16 cellular contexts compared by ENCODE assay signal in the genomic region with DNA sequence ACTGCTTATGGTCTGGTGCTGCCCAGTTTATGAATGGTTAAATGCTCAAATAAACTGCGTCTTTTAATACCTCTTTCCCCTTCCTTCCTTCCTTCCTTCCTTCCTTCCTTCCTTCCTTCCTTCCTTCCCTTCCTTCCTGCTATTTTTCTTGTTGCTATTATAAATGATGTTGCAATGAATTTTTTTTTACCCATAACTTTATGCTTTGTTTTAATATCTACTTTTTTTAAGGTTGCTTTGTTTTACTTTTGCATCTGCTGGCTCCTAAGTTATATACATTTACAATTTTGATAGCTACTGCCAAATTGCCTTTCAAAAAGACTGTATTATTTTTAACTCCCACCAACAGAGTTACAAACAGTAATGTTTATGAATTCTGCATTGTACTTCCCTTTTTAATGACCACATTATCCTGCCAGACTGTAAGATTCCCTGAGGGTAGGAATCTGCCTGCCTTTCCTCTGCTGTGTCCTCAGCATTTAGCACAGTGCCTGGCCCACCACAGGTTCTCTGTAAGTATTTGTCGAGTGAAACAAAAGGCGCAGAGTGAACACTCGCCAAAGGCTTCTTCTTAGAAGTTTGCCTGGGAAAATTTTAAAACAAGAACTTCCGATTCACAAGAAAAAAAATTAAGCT. TPM values are rescaled to one million over a fixed set of nuclear protein-coding genes. Genes with fewer than 3 reads are reported as not detected.
A peak's percentile ranks its signal among the peaks of the same experiment; 100 is the strongest.
DNase-seq lines count a peak whose midpoint lies in the region; ATAC-seq, FAIRE-seq and TF ChIP-seq lines count a peak whose summit lies in the region.
"Had no signal": no experiment of that assay in that cellular context is flagged by ENCODE, and none has a peak within 500 bp of the region (broad histone marks: within the 10 kb centered on the region; RNA-seq: fewer than 3 reads in every experiment).

No MANE protein-coding gene starts in this region.

- H3K4me3 ChIP-seq in NB4 (ENCODE audit: low read depth, low read length) (no peak overlapping the region), H1 (ENCODE audit: extremely low read depth in 1 of 4, insufficient read depth in 2 of 4, low read depth in 3 of 4, low read length in 4 of 4) (no peak overlapping the region)
- H3K4me3 ChIP-seq: PC-9 had no signal

- no peak overlapping the region for H3K27ac ChIP-seq in H1 (ENCODE audit: low read depth, low read length)
- H3K27ac ChIP-seq: PC-9 had no signal

- WGBS in H1 (ENCODE audit: extremely low coverage in 1 of 2, insufficient coverage in 1 of 2, insufficient read length in 1 of 2, insufficient replicate concordance in 2 of 2, low coverage in 1 of 2, low lambda C conversion rate in 2 of 2, missing lambda C conversion rate in 1 of 2), 2 experiments: 76% methylated on average over 5 of the region's 5 CpGs; no CpG with 5 or more reads in 1 of the 2 experiments

- TF ChIP-seq RAD21 in H1 (IDR thresholded peaks at IDR 0.05 in 1 of 2, conservative IDR thresholded peaks at IDR 0.05 in 1 of 2; ENCODE audit: low read depth in 2 of 2, low read length in 2 of 2): no peak

- DNase-seq in SKM-1 treated with dmso at 0.1 percent for 144 hours (lab: John Stamatoyannopoulos, UW; ENCODE audit: unreplicated experiment): peak; percentile 17
- no peak for DNase-seq in SKM-1 (lab: John Stamatoyannopoulos, UW; ENCODE audit: unreplicated experiment)
- DNase-seq in NB4 (ENCODE audit: low read depth): peak; percentile 4
- peak in 1 of 2 experiments; percentile 37 for DNase-seq in H1 (ENCODE audit: low read depth in 1 of 2, low spot score in 2 of 2)
- DNase-seq in putamen (ENCODE audit: low spot score): no peak
- no peak for DNase-seq in NCI-H2196 treated with DMSO at 0.1 percent for 48 hours (lab: John Stamatoyannopoulos, UW; ENCODE audit: unreplicated experiment)
- DNase-seq in left colon: no peak
- DNase-seq: GDM1, H7, NCI-H1105, NCI-H1694 treated with DMSO at 0.1 percent for 48 hours, NCI-H748 treated with DMSO at 0.1 percent for 48 hours, PC-9 had no signal

- no peak overlapping the region for H3K9ac ChIP-seq in H1 (replicated peaks in 1 of 4; ENCODE audit: extremely low read depth in 1 of 4, low read depth in 3 of 4, low read length in 3 of 4)

- no peak for TF ChIP-seq CTCF in NB4 (IDR thresholded peaks at IDR 0.05; ENCODE audit: low read depth, low read length)
- no peak for TF ChIP-seq CTCF in H1 (IDR thresholded peaks at IDR 0.05; ENCODE audit: control extremely low read depth in 1 of 3, insufficient read depth in 1 of 3, low read depth in 1 of 3, low read length in 3 of 3)

- H3K4ac ChIP-seq in H1 (replicated peaks; ENCODE audit: insufficient read length, low read depth, low read length): no peak overlapping the region

- H2BK20ac ChIP-seq in H1 (ENCODE audit: low read length): no peak overlapping the region

- 0 out of 2 replicates have a peak overlapping the region, but pooled peaks have one; percentile 3 for H2AFZ ChIP-seq in H1 (ENCODE audit: low read length)
- H2AFZ ChIP-seq: PC-9 had no signal

- no peak overlapping the region; the same call in 1 of the 2 replicates for H2BK12ac ChIP-seq in H1 (ENCODE audit: low read depth, low read length)

- H3K14ac ChIP-seq in H1 (ENCODE audit: insufficient read length): no peak overlapping the region

- CTCF ChIA-PET in H1 (lab: Charles Lee; ENCODE audit: partially characterized antibody): interaction anchor here (0.6 to 1.3 kb wide), 7 partner anchors 22 to 359 kb away, joined by 3 to 5 read pairs (median 4); no protein-coding TSS in a partner anchor

- TF ChIP-seq EP300 in H1 (IDR thresholded peaks at IDR 0.05; ENCODE audit: borderline replicate concordance in 1 of 2, low read depth in 2 of 2, low read length in 2 of 2): no peak

- TF ChIP-seq POLR2A in NB4 (IDR thresholded peaks at IDR 0.05; ENCODE audit: extremely low read depth, insufficient read length) (no peak), H1 (IDR thresholded peaks at IDR 0.05; ENCODE audit: control extremely low read depth in 1 of 2, low read depth in 2 of 2, low read length in 2 of 2) (no peak)

- H3K4me1 ChIP-seq in H1 (replicated peaks in 1 of 4; ENCODE audit: control insufficient read depth in 3 of 4, insufficient read depth in 4 of 4, low read length in 3 of 4): peaks cover 0 to 35% (median 12%) of the 10 kb centered on the region in 4 experiments; a peak in 5 of 7 replicates

- H2BK15ac ChIP-seq in H1 (ENCODE audit: low read length): no peak overlapping the region

- H3K9me3 ChIP-seq in H1 (ENCODE audit: insufficient read depth in 2 of 2, low read depth in 1 of 2, low read length in 1 of 2): no peaks in the 10 kb centered on the region

- no peak overlapping the region for H2AK5ac ChIP-seq in H1 (ENCODE audit: low read depth, low read length)

- no peak overlapping the region for H3K56ac ChIP-seq in H1 (replicated peaks; ENCODE audit: insufficient read length, low read depth, low read length)

- H3K36me3 ChIP-seq in H1 (ENCODE audit: control insufficient read depth in 2 of 4, insufficient read depth in 4 of 4, low read length in 3 of 4): no peaks in the 10 kb centered on the region

- POLR2A ChIA-PET in H1 (lab: Charles Lee; ENCODE audit: partially characterized antibody): interaction anchor here (0.6 kb wide), 1 partner anchor 30 kb away, joined by 3 read pairs; no protein-coding TSS in a partner anchor

- H2BK5ac ChIP-seq in H1 (ENCODE audit: low read depth, low read length): no peak overlapping the region

- peak; percentile 50 for FAIRE-seq in H1 (lab: Jason Lieb, UNC)

- H3K79me1 ChIP-seq in H1 (ENCODE audit: low read depth, low read length): no peaks in the 10 kb centered on the region

- H3K27me3 ChIP-seq in H1 (replicated peaks in 1 of 4; ENCODE audit: control insufficient read depth in 3 of 4, extremely low read depth in 1 of 4, insufficient read depth in 3 of 4, low read length in 3 of 4): no peaks in the 10 kb centered on the region

- H3K23me2 ChIP-seq in H1 (ENCODE audit: low read depth, low read length): no peaks in the 10 kb centered on the region

- peak overlapping the region; percentile 46 for H4K91ac ChIP-seq in H1 (replicated peaks; ENCODE audit: insufficient read length, low read length)

- H4K8ac ChIP-seq in H1 (ENCODE audit: extremely low read depth, insufficient read depth, low read length): no peak overlapping the region

- H3K4me2 ChIP-seq in H1 (ENCODE audit: insufficient read depth in 1 of 2, low read depth in 2 of 2, low read length in 2 of 2): no peak overlapping the region
- H3K4me2 ChIP-seq: PC-9 had no signal

- ATAC-seq in left colon (no peak), GM19328 (IDR thresholded peaks at IDR 0.05; ENCODE audit: unreplicated experiment) (no peak)

- no peaks in the 10 kb centered on the region for H4K20me1 ChIP-seq in H1 (replicated peaks in 1 of 2; ENCODE audit: control insufficient read depth in 1 of 2, insufficient read depth in 2 of 2, low read length in 2 of 2)

- H3K18ac ChIP-seq in H1 (ENCODE audit: extremely low read depth, low read length): no peak overlapping the region

- H3K23ac ChIP-seq in H1 (ENCODE audit: insufficient read length): no peak overlapping the region

- no peak overlapping the region for H2BK120ac ChIP-seq in H1 (replicated peaks; ENCODE audit: low read depth, low read length)

- no peak overlapping the region for H4K5ac ChIP-seq in H1 (ENCODE audit: insufficient read length, low read depth, low read length)

- intact Hi-C loops in left colon (cut with DNase I, micrococcal nuclease): no loop called here

- no peaks in the 10 kb centered on the region for H3K79me2 ChIP-seq in H1 (ENCODE audit: control insufficient read depth in 1 of 2, insufficient read depth in 2 of 2, low read length in 2 of 2)

TF ChIP-seq in H1, 55 proteins besides CTCF, POLR2A, EP300 and RAD21 (continues in another document):
- TF ChIP-seq KDM1A (IDR thresholded peaks at IDR 0.05; ENCODE audit: borderline replicate concordance, low read length) (no peak), ZNF274 (IDR thresholded peaks at IDR 0.05; ENCODE audit: borderline replicate concordance, extremely low read depth, low read length) (no peak), TAF7 (optimal IDR thresholded peaks at IDR 0.05; ENCODE audit: borderline replicate concordance, low read depth, low read length) (no peak), TBP (IDR thresholded peaks at IDR 0.05; ENCODE audit: low read depth, low read length) (no peak), RBBP5 (IDR thresholded peaks at IDR 0.05; ENCODE audit: borderline replicate concordance, low read depth, low read length) (no peak), GABPA (IDR thresholded peaks at IDR 0.05; ENCODE audit: borderline replicate concordance, insufficient read depth, low read length) (no peak), KDM4A (IDR thresholded peaks at IDR 0.05; ENCODE audit: low read depth, low read length, severe bottlenecking) (no peak), SIX5 (IDR thresholded peaks at IDR 0.05; ENCODE audit: low read depth, low read length) (no peak), KDM5A (IDR thresholded peaks at IDR 0.05; ENCODE audit: low read length) (no peak), SAP30 (IDR thresholded peaks at IDR 0.05; ENCODE audit: insufficient read depth, insufficient replicate concordance, low read length) (no peak), FOSL1 (IDR thresholded peaks at IDR 0.05; ENCODE audit: insufficient read depth, low read depth, low read length) (no peak), JUND (IDR thresholded peaks at IDR 0.05; ENCODE audit: low read length) (no peak), GTF2F1 (IDR thresholded peaks at IDR 0.05; ENCODE audit: borderline replicate concordance, low read depth, low read length) (no peak), RXRA (IDR thresholded peaks at IDR 0.05; ENCODE audit: insufficient read depth, low read depth, low read length) (no peak), CBX5 (IDR thresholded peaks at IDR 0.05; ENCODE audit: low read depth, low read length) (no peak), BACH1 (IDR thresholded peaks at IDR 0.05; ENCODE audit: low read length) (no peak)
- TF ChIP-seq, protein P1, sequence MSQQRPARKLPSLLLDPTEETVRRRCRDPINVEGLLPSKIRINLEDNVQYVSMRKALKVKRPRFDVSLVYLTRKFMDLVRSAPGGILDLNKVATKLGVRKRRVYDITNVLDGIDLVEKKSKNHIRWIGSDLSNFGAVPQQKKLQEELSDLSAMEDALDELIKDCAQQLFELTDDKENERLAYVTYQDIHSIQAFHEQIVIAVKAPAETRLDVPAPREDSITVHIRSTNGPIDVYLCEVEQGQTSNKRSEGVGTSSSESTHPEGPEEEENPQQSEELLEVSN (IDR thresholded peaks at IDR 0.05): no peak

RNA-seq across cellular contexts. Expression of a gene that starts 36.9 kb away (rescaled TPM):
- 0.08 and 0.15 TPM in 2 replicates for total RNA-seq in H1 (2021; fragmentation: NEBNext Ultra II Directional; extraction: Animal tissue kit (Norgen Biotek cat#: 25700))
- polyA plus RNA-seq in H1 (2011; rRNA removed): 0.02 TPM in 2 replicates
- polyA plus RNA-seq in H1 (2011; cell fraction: cytosol; rRNA removed): 0.01 TPM
- polyA plus RNA-seq in H1 (2011; cell fraction: nucleus; rRNA removed): 0.04 TPM
- 0.04 to 0.18 TPM (median 0.08 TPM) in 3 of 4 replicates, not detected in the other for polyA plus RNA-seq in H1 (2012, experiment 1 of 2)
- not detected for polyA plus RNA-seq in H1 (2012, experiment 2 of 2)
- 0.04 TPM for polyA plus RNA-seq in H1 (2013, experiment 1 of 2)
- not detected for polyA plus RNA-seq in H1 (2013, experiment 2 of 2)
- polyA minus RNA-seq in H1 (2011; rRNA and poly(A)+ RNA removed): 0.03 and 0.12 TPM in 2 replicates
- not detected for polyA minus RNA-seq in H1 (2011; cell fraction: cytosol; rRNA and poly(A)+ RNA removed)
- not detected for polyA minus RNA-seq in H1 (2011; cell fraction: nucleus; rRNA and poly(A)+ RNA removed)
- total RNA-seq in left colon: not detected
- total RNA-seq: Calu3, PC-9 had no signal
- polyA plus RNA-seq: HepG2 had no signal

Comparison
In these comparisons a context has a peak if more than half of its experiments do, and no peak if none do; other contexts are left out.
1. DNase-seq: peak in SKM-1 treated with dmso at 0.1 percent for 144 hours (single experiment) and NB4 (single experiment); none in SKM-1 (single experiment), putamen (single experiment), NCI-H2196 treated with DMSO at 0.1 percent for 48 hours (single experiment) and left colon (0 of 2).